Comparison of ENCODE assay signal across 10 cellular contexts in genomic region chr3:62833538-62833937, GRCh38. TPM values are rescaled to one million over a fixed set of nuclear protein-coding genes. Genes with fewer than 3 reads are reported as not detected.
A peak's percentile ranks its signal among the peaks of the same experiment; 100 is the strongest.
DNase-seq lines count a peak whose midpoint lies in the region; ATAC-seq and TF ChIP-seq lines count a peak whose summit lies in the region.
"Had no signal": no experiment of that assay in that cellular context is flagged by ENCODE, and none has a peak within 500 bp of the region (broad histone marks: within the 10 kb centered on the region; RNA-seq: fewer than 3 reads in every experiment).

No MANE protein-coding gene starts in this region.

- CTCF ChIA-PET in Panc1 (lab: Charles Lee): no interaction called here

- no peaks in the 10 kb centered on the region for H3K36me3 ChIP-seq in Panc1 (ENCODE audit: control insufficient read depth, insufficient read depth, low read length)

- H3K4me3 ChIP-seq in AG09309 (ENCODE audit: control insufficient read depth, low read depth, low read length): no peak overlapping the region
- H3K4me3 ChIP-seq in Panc1 (ENCODE audit: low read depth in 2 of 2, low read length in 2 of 2): no peak overlapping the region

- DNase-seq in AG09309 (ENCODE audit: low read depth): no peak
- no peak for DNase-seq in Panc1 (ENCODE audit: low read depth, low spot score)
- peak; percentile 32 for DNase-seq in germinal center (ENCODE audit: low spot score)
- no peak for DNase-seq in NCI-H345 treated with DMSO at 0.1 percent for 48 hours (lab: John Stamatoyannopoulos, UW; ENCODE audit: unreplicated experiment)
- DNase-seq: activated naive CD4-positive, alpha-beta T cell treated with anti-CD3 and anti-CD28 coated beads, Interleukin-2, amount 50 U/mL, for 16 hours; stimulated activated CD4-positive, alpha-beta T cell treated with anti-CD3 and anti-CD28 coated beads, Interleukin-15, amount 100 ng/mL, for 24 hours had no signal

- no peaks in the 10 kb centered on the region for H3K27me3 ChIP-seq in Panc1 (ENCODE audit: control insufficient read depth, insufficient read depth, low read length)

- POLR2A ChIA-PET in Panc1 (lab: Charles Lee): no interaction called here

- in situ Hi-C loops in Panc1 (cut with HindIII; ENCODE audit: low pct_unique_long_range_greater_than_20kb, low sequenced_read_pairs): no loop called here

- H3K27ac ChIP-seq in Panc1 (ENCODE audit: low read length): no peak overlapping the region

- intact Hi-C loops in Panc1 (cut with micrococcal nuclease; ENCODE audit: unreplicated experiment): no loop called here

- no peaks in the 10 kb centered on the region for H3K9me3 ChIP-seq in Panc1 (ENCODE audit: control insufficient read depth, insufficient read depth, low read depth, low read length)

- TF ChIP-seq CTCF in AG09309 (IDR thresholded peaks at IDR 0.05; ENCODE audit: control insufficient read depth, insufficient read depth, low read depth, low read length, missing control alignments): peak; percentile 66
- TF ChIP-seq CTCF in GM12873 (IDR thresholded peaks at IDR 0.05; ENCODE audit: insufficient read depth, low read depth, low read length, missing control alignments): peak; percentile 51
- peak; percentile 29; the same call in 1 of the 2 replicates for TF ChIP-seq CTCF in Panc1 (IDR thresholded peaks at IDR 0.05)

- no TSS peak for BruUV-seq in Panc1 (replicated peaks; lab: Mats Ljungman, UMichigan)

- no peak for ATAC-seq in Panc1
- no peak for ATAC-seq in GM19455 (IDR thresholded peaks at IDR 0.05; ENCODE audit: unreplicated experiment)
- ATAC-seq in HG03108 (IDR thresholded peaks at IDR 0.05; ENCODE audit: unreplicated experiment): no peak
- no peak for ATAC-seq in HG02884 (IDR thresholded peaks at IDR 0.05; ENCODE audit: unreplicated experiment)

- no peaks in the 10 kb centered on the region for H3K4me1 ChIP-seq in Panc1 (ENCODE audit: control insufficient read depth, insufficient read depth, low read length)

RNA-seq across cellular contexts. Expression of gene CADPS, which starts 41.7 kb away (rescaled TPM):
- not detected for total RNA-seq in Panc1 (2021; ENCODE audit: unreplicated experiment)
- polyA plus RNA-seq in Panc1 (2012; ENCODE audit: insufficient read length): not detected
